ENCODE assay signal across 19 cellular contexts in genomic region chr17:36074365-36074764, GRCh38. TPM values are rescaled to one million over a fixed set of nuclear protein-coding genes. Genes with fewer than 3 reads are reported as not detected.
A peak's percentile ranks its signal among the peaks of the same experiment; 100 is the strongest.
DNase-seq lines count a peak whose midpoint lies in the region; ATAC-seq and TF ChIP-seq lines count a peak whose summit lies in the region.
"Had no signal": no experiment of that assay in that cellular context is flagged by ENCODE, and none has a peak within 500 bp of the region (broad histone marks: within the 10 kb centered on the region; RNA-seq: fewer than 3 reads in every experiment).

No MANE protein-coding gene starts in this region.

- no peak overlapping the region for H3K4me2 ChIP-seq in SK-N-SH
- H3K4me2 ChIP-seq: BLaER1 had no signal

- peaks cover 47% of the 10 kb centered on the region for H3K4me1 Mint-ChIP-seq in activated CD8-positive, alpha-beta T cell treated with anti-CD3 and anti-CD28 coated beads for 36 hours (ENCODE audit: low read depth)
- H3K4me1 Mint-ChIP-seq in activated CD8-positive, alpha-beta T cell treated with anti-CD3 and anti-CD28 coated beads, Interleukin-2, amount 10 ng/mL, durations not matched to agents 7 days and 5 days (ENCODE audit: low read depth), result peaks cover 20% of the 10 kb centered on the region
- peaks cover 77 to 98% of the 10 kb centered on the region in 2 donors for H3K4me1 Mint-ChIP-seq in immature natural killer cell

- ATAC-seq in activated CD8-positive, alpha-beta T cell treated with anti-CD3 and anti-CD28 coated beads for 36 hours, result peak; percentile 65
- ATAC-seq in activated CD8-positive, alpha-beta T cell treated with anti-CD3 and anti-CD28 coated beads, Interleukin-2, amount 10 ng/mL, durations not matched to agents 7 days and 5 days, result no peak
- peak; percentile 46 for ATAC-seq in HG03442 (IDR thresholded peaks at IDR 0.05; ENCODE audit: unreplicated experiment)
- no peak for ATAC-seq in HG02885 (IDR thresholded peaks at IDR 0.05; ENCODE audit: poor library complexity, unreplicated experiment)
- ATAC-seq: CD8-positive, alpha-beta T cell; HepG2 had no signal

- no peak for TF ChIP-seq CTCF in activated CD8-positive, alpha-beta T cell treated with anti-CD3 and anti-CD28 coated beads for 36 hours (IDR thresholded peaks at IDR 0.05)
- TF ChIP-seq CTCF in GM10248 (IDR thresholded peaks at IDR 0.05; ENCODE audit: control extremely low read depth, extremely low read depth, low read depth, missing control alignments) (no peak), SK-N-SH (IDR thresholded peaks at IDR 0.05) (no peak)

- H3K9ac ChIP-seq in SK-N-SH, result no peak overlapping the region
- H3K9ac ChIP-seq: BLaER1 had no signal

- H3F3A ChIP-seq in SK-N-SH (replicated peaks; ENCODE audit: insufficient read depth), result no peaks in the 10 kb centered on the region

- H3K4me1 ChIP-seq in SK-N-SH (ENCODE audit: control insufficient read depth in 1 of 2, insufficient read depth in 2 of 2, low read depth in 1 of 2, low read length in 1 of 2), result no peaks in the 10 kb centered on the region

- no peaks in the 10 kb centered on the region for H3K9me3 ChIP-seq in SK-N-SH

- 4% methylated on average over 1 of the region's 1 CpG for WGBS in SK-N-SH (ENCODE audit: low lambda C conversion rate)

- CTCF ChIA-PET in activated CD8-positive, alpha-beta T cell treated with anti-CD3 and anti-CD28 coated beads for 36 hours (lab: Charles Lee), result interaction anchor here (0.7 to 10.2 kb wide), 19 partner anchors 8 to 108 kb away, joined by 3 to 85 read pairs (median 14); partner anchors contain the start of genes CCL16, CCL23 and CCL3
- CTCF ChIA-PET in activated CD8-positive, alpha-beta T cell treated with anti-CD3 and anti-CD28 coated beads, Interleukin-2, amount 10 ng/mL, durations not matched to agents 7 days and 5 days (lab: Charles Lee), result interaction anchor here (0.8 to 11.3 kb wide), 13 partner anchors 7 to 225 kb away, joined by 3 to 105 read pairs (median 28); partner anchors contain the start of gene CCL3
- CTCF ChIA-PET in GM10248 (lab: Yijun Ruan, JAX) (interaction anchor here (0.7 to 11.3 kb wide), 18 partner anchors 8 to 116 kb away, joined by 3 to 131 read pairs (median 11); partner anchors contain the start of genes CCL23 and CCL3), SK-N-SH (lab: Yijun Ruan, JAX) (interaction anchor here (0.6 to 2.7 kb wide), 3 partner anchors 19 to 105 kb away, joined by 3 to 18 read pairs (median 4); no protein-coding TSS in a partner anchor)

- no peaks in the 10 kb centered on the region for H3K36me3 ChIP-seq in SK-N-SH (replicated peaks in 1 of 2; ENCODE audit: control insufficient read depth in 1 of 2, insufficient read depth in 2 of 2, low read length in 1 of 2)
- H3K36me3 ChIP-seq: BLaER1 had no signal

- DNase-seq in activated CD8-positive, alpha-beta T cell treated with anti-CD3 and anti-CD28 coated beads for 36 hours, result no peak
- DNase-seq in activated CD8-positive, alpha-beta T cell treated with anti-CD3 and anti-CD28 coated beads, Interleukin-2, amount 10 ng/mL, durations not matched to agents 7 days and 5 days, result no peak
- DNase-seq in GM10248 (ENCODE audit: extremely low spot score), result peak; percentile 21
- DNase-seq in immature natural killer cell, result peak in 1 of 3 donors; percentile 38
- no peak for DNase-seq in SK-N-SH
- DNase-seq in NCI-H446 treated with DMSO at 0.1 percent for 48 hours (lab: John Stamatoyannopoulos, UW), result no peak
- DNase-seq: CD8-positive, alpha-beta T cell; DMS79; KG1; NCI-H1436 treated with DMSO at 0.1 percent for 48 hours; NCI-H2081; NCI-H510A treated with DMSO at 0.1 percent for 48 hours; NCI-H82 had no signal

- peak overlapping the region; percentile 75 for H3K27ac Mint-ChIP-seq in activated CD8-positive, alpha-beta T cell treated with anti-CD3 and anti-CD28 coated beads for 36 hours
- H3K27ac Mint-ChIP-seq in activated CD8-positive, alpha-beta T cell treated with anti-CD3 and anti-CD28 coated beads, Interleukin-2, amount 10 ng/mL, durations not matched to agents 7 days and 5 days, result no peak overlapping the region
- peak overlapping the region; percentile 94 to 100 (median 98) for H3K27ac Mint-ChIP-seq in immature natural killer cell
- H3K27ac Mint-ChIP-seq: CD8-positive, alpha-beta T cell had no signal

- no peak overlapping the region for H3K4me3 ChIP-seq in SK-N-SH (ENCODE audit: low read depth in 2 of 2, low read length in 1 of 2)
- H3K4me3 ChIP-seq: BLaER1 had no signal

- no peaks in the 10 kb centered on the region for H3K79me2 ChIP-seq in SK-N-SH (ENCODE audit: insufficient read depth)

- H3K9me2 ChIP-seq in SK-N-SH, result no peaks in the 10 kb centered on the region

- POLR2A ChIA-PET in activated CD8-positive, alpha-beta T cell treated with anti-CD3 and anti-CD28 coated beads for 36 hours (lab: Charles Lee), result interaction anchor here (0.6 to 4.6 kb wide), 5 partner anchors 9 to 18 kb away, joined by 3 to 21 read pairs (median 3); partner anchors contain the start of gene CCL3
- POLR2A ChIA-PET in activated CD8-positive, alpha-beta T cell treated with anti-CD3 and anti-CD28 coated beads, Interleukin-2, amount 10 ng/mL, durations not matched to agents 7 days and 5 days (lab: Charles Lee), result interaction anchor here (0.7 to 1.9 kb wide), 4 partner anchors 8 to 265 kb away, joined by 3 to 11 read pairs (median 3); partner anchors contain the start of genes CCL3 and TAF15
- POLR2A ChIA-PET in GM10248 (lab: Yijun Ruan, JAX) (interaction anchor here (1.1 kb wide), 1 partner anchor 16 kb away, joined by 4 read pairs; the partner anchor contains the start of gene CCL3), SK-N-SH (lab: Yijun Ruan, JAX) (interaction anchor here (0.7 kb wide), 1 partner anchor 174 kb away, joined by 3 read pairs; no protein-coding TSS in a partner anchor)

- peaks cover 4% of the 10 kb centered on the region for H3K9me3 Mint-ChIP-seq in activated CD8-positive, alpha-beta T cell treated with anti-CD3 and anti-CD28 coated beads for 36 hours
- H3K9me3 Mint-ChIP-seq in activated CD8-positive, alpha-beta T cell treated with anti-CD3 and anti-CD28 coated beads, Interleukin-2, amount 10 ng/mL, durations not matched to agents 7 days and 5 days (ENCODE audit: insufficient read depth), result no peaks in the 10 kb centered on the region
- H3K9me3 Mint-ChIP-seq in immature natural killer cell, result peaks cover 0 to 12% (median 4%) of the 10 kb centered on the region in 6 donors
- H3K9me3 Mint-ChIP-seq: CD8-positive, alpha-beta T cell had no signal

- peaks cover 2% of the 10 kb centered on the region for H3K27me3 Mint-ChIP-seq in activated CD8-positive, alpha-beta T cell treated with anti-CD3 and anti-CD28 coated beads for 36 hours
- H3K27me3 Mint-ChIP-seq in activated CD8-positive, alpha-beta T cell treated with anti-CD3 and anti-CD28 coated beads, Interleukin-2, amount 10 ng/mL, durations not matched to agents 7 days and 5 days (ENCODE audit: low read depth), result peaks cover 13% of the 10 kb centered on the region
- H3K27me3 Mint-ChIP-seq in immature natural killer cell (ENCODE audit: low read depth in 3 of 3), result peaks cover 5 to 7% (median 5%) of the 10 kb centered on the region in 3 donors

- H3K27ac ChIP-seq in SK-N-SH (ENCODE audit: low read depth in 2 of 2, low read length in 1 of 2), result no peak overlapping the region
- H3K27ac ChIP-seq: BLaER1 had no signal

- H3K27me3 ChIP-seq in SK-N-SH (ENCODE audit: insufficient read depth), result no peaks in the 10 kb centered on the region; the same call in 1 of the 2 replicates
- H3K27me3 ChIP-seq: BLaER1 had no signal

- TF ChIP-seq EP300 in SK-N-SH (IDR thresholded peaks at IDR 0.05; ENCODE audit: borderline replicate concordance in 1 of 2, low read depth in 1 of 2, low read length in 1 of 2), result no peak

- H4K20me1 ChIP-seq in SK-N-SH (ENCODE audit: insufficient read depth), result no peaks in the 10 kb centered on the region
- H4K20me1 ChIP-seq: BLaER1 had no signal

- peak overlapping the region; percentile 46 for H3K4me3 Mint-ChIP-seq in activated CD8-positive, alpha-beta T cell treated with anti-CD3 and anti-CD28 coated beads for 36 hours
- H3K4me3 Mint-ChIP-seq in activated CD8-positive, alpha-beta T cell treated with anti-CD3 and anti-CD28 coated beads, Interleukin-2, amount 10 ng/mL, durations not matched to agents 7 days and 5 days, result no peak overlapping the region
- H3K4me3 Mint-ChIP-seq in immature natural killer cell, result peak overlapping the region; percentile 15 to 91 (median 61)
- H3K4me3 Mint-ChIP-seq: CD8-positive, alpha-beta T cell had no signal

- peaks cover 5% of the 10 kb centered on the region for H3K36me3 Mint-ChIP-seq in activated CD8-positive, alpha-beta T cell treated with anti-CD3 and anti-CD28 coated beads for 36 hours (ENCODE audit: low read depth)
- no peaks in the 10 kb centered on the region for H3K36me3 Mint-ChIP-seq in activated CD8-positive, alpha-beta T cell treated with anti-CD3 and anti-CD28 coated beads, Interleukin-2, amount 10 ng/mL, durations not matched to agents 7 days and 5 days (ENCODE audit: low read depth)
- H3K36me3 Mint-ChIP-seq in immature natural killer cell, result peaks cover 15 to 23% (median 20%) of the 10 kb centered on the region in 3 donors
- H3K36me3 Mint-ChIP-seq: CD8-positive, alpha-beta T cell had no signal

- intact Hi-C loops in activated CD8-positive, alpha-beta T cell treated with anti-CD3 and anti-CD28 coated beads for 36 hours (cut with micrococcal nuclease), result loop anchor here (5.0 kb wide), 1 partner anchor 102 kb away; no protein-coding TSS in a partner anchor

- TF ChIP-seq RAD21 in SK-N-SH (IDR thresholded peaks at IDR 0.05; ENCODE audit: low read length), result no peak

- H2AFZ ChIP-seq in SK-N-SH (ENCODE audit: low read depth), result no peak overlapping the region

RNA-seq across cellular contexts. Expression of gene CCL18, which starts 10.3 kb away (rescaled TPM):
- total RNA-seq in activated CD8-positive, alpha-beta T cell treated with anti-CD3 and anti-CD28 coated beads for 36 hours, result not detected
- not detected for total RNA-seq in activated CD8-positive, alpha-beta T cell treated with anti-CD3 and anti-CD28 coated beads, Interleukin-2, amount 10 ng/mL, durations not matched to agents 7 days and 5 days
- under 1 TPM in 1 of 3 donors, not detected in 2; 0.24 TPM for polyA plus RNA-seq in immature natural killer cell
- polyA plus RNA-seq in SK-N-SH (2012; rRNA removed), result not detected in 2 replicates
- not detected in 2 replicates for polyA plus RNA-seq in SK-N-SH (2012; cell fraction: cytosol; rRNA removed)
- not detected in 2 replicates for polyA plus RNA-seq in SK-N-SH (2012; cell fraction: nucleus; rRNA removed)
- total RNA-seq: CD8-positive, alpha-beta T cell; H4; HepG2; M059J had no signal
- polyA plus RNA-seq: HepG2 had no signal

RNA-seq across cellular contexts. Expression of gene CCL3, which starts 15.6 kb away (rescaled TPM):
- total RNA-seq in activated CD8-positive, alpha-beta T cell treated with anti-CD3 and anti-CD28 coated beads for 36 hours, result 100 to 1,000 TPM; 230 to 253 TPM
- total RNA-seq in activated CD8-positive, alpha-beta T cell treated with anti-CD3 and anti-CD28 coated beads, Interleukin-2, amount 10 ng/mL, durations not matched to agents 7 days and 5 days, result 1 to 10 TPM; 4.2 to 5.1 TPM
- polyA plus RNA-seq in immature natural killer cell (100 to 1,000 TPM; 120 to 149 (median 128) TPM), SK-N-SH (2012; rRNA removed) (not detected in 2 replicates)
- polyA plus RNA-seq in SK-N-SH (2012; cell fraction: cytosol; rRNA removed), result not detected in 2 replicates
- polyA plus RNA-seq in SK-N-SH (2012; cell fraction: nucleus; rRNA removed), result not detected in 2 replicates
- total RNA-seq: H4, HepG2, M059J had no signal
- polyA plus RNA-seq: HepG2 had no signal

RNA-seq across cellular contexts. Expression of gene CCL4, which starts 29.3 kb away (rescaled TPM):
- total RNA-seq in activated CD8-positive, alpha-beta T cell treated with anti-CD3 and anti-CD28 coated beads for 36 hours, result 100 to 1,000 TPM; 287 to 290 TPM
- total RNA-seq in activated CD8-positive, alpha-beta T cell treated with anti-CD3 and anti-CD28 coated beads, Interleukin-2, amount 10 ng/mL, durations not matched to agents 7 days and 5 days, result 1 to 10 TPM; 6.5 to 6.7 TPM
- polyA plus RNA-seq in immature natural killer cell, result 1,000 to 10,000 TPM in 1 of 3 donors, 100 to 1,000 TPM in 2; 748 to 1,008 (median 970) TPM
- not detected in 2 replicates for polyA plus RNA-seq in SK-N-SH (2012; rRNA removed)
- not detected in 2 replicates for polyA plus RNA-seq in SK-N-SH (2012; cell fraction: cytosol; rRNA removed)
- not detected in 2 replicates for polyA plus RNA-seq in SK-N-SH (2012; cell fraction: nucleus; rRNA removed)
- total RNA-seq: H4, HepG2 had no signal
- polyA plus RNA-seq: HepG2 had no signal

RNA-seq across cellular contexts. Expression of gene CCL23, which starts 56.6 kb away (rescaled TPM):
- total RNA-seq in activated CD8-positive, alpha-beta T cell treated with anti-CD3 and anti-CD28 coated beads for 36 hours, result not detected
- total RNA-seq in activated CD8-positive, alpha-beta T cell treated with anti-CD3 and anti-CD28 coated beads, Interleukin-2, amount 10 ng/mL, durations not matched to agents 7 days and 5 days, result not detected
- polyA plus RNA-seq in immature natural killer cell, result 1 to 10 TPM in 2 of 3 donors, under 1 TPM in 1; 0.60 to 2.6 (median 2.1) TPM
- polyA plus RNA-seq in SK-N-SH (2012; rRNA removed), result not detected in 2 replicates
- polyA plus RNA-seq in SK-N-SH (2012; cell fraction: cytosol; rRNA removed), result not detected in 2 replicates
- not detected in 2 replicates for polyA plus RNA-seq in SK-N-SH (2012; cell fraction: nucleus; rRNA removed)
- total RNA-seq: CD8-positive, alpha-beta T cell; H4; HepG2; M059J had no signal
- polyA plus RNA-seq: HepG2 had no signal

Comparison
In these comparisons a context has a peak if more than half of its experiments do, and no peak if none do; other contexts are left out.
1. ATAC-seq: peak in activated CD8-positive, alpha-beta T cell treated with anti-CD3 and anti-CD28 coated beads for 36 hours (single experiment) and HG03442 (single experiment); none in activated CD8-positive, alpha-beta T cell treated with anti-CD3 and anti-CD28 coated beads, Interleukin-2, amount 10 ng/mL, durations not matched to agents 7 days and 5 days (single experiment) and HG02885 (single experiment).
2. RNA of gene CCL3, which starts 15.6 kb away (total RNA-seq): 230 to 253 TPM in activated CD8-positive, alpha-beta T cell treated with anti-CD3 and anti-CD28 coated beads for 36 hours; 4.2 to 5.1 TPM in activated CD8-positive, alpha-beta T cell treated with anti-CD3 and anti-CD28 coated beads, Interleukin-2, amount 10 ng/mL, durations not matched to agents 7 days and 5 days; every median in the first group is over 10 times any median in the second.
3. RNA of gene CCL4, which starts 29.3 kb away (total RNA-seq): 287 to 290 TPM in activated CD8-positive, alpha-beta T cell treated with anti-CD3 and anti-CD28 coated beads for 36 hours; 6.5 to 6.7 TPM in activated CD8-positive, alpha-beta T cell treated with anti-CD3 and anti-CD28 coated beads, Interleukin-2, amount 10 ng/mL, durations not matched to agents 7 days and 5 days; every median in the first group is over 10 times any median in the second.